23 cellular contexts compared by ENCODE assay signal in genomic region chr2:3260959-3261358, GRCh38.
"Had no signal": no experiment of that assay in that cellular context is flagged by ENCODE, and none has a peak within 500 bp of the region (broad histone marks: within the 10 kb centered on the region; RNA-seq: fewer than 3 reads in every experiment).

No MANE protein-coding gene starts in this region.

- H3K27me3 Mint-ChIP-seq: dendritic cell treated with granulocyte-macrophage colony-stimulating factor and Interleukin-4, amounts not matched to agents 40 ng/mL and 50 ng/mL, for 4 days; naive thymus-derived CD8-positive, alpha-beta T cell; stimulated activated naive CD8-positive, alpha-beta T cell treated with anti-CD3 and anti-CD28 coated beads, Interleukin-15, amount 100 ng/mL, for 72 hours had no signal

- DNase-seq: colonic mucosa; effector CD8-positive, alpha-beta T cell; endodermal cell; hypothalamus; immature natural killer cell; kidney; left lung; mesendoderm; midbrain; naive thymus-derived CD8-positive, alpha-beta T cell; nephron progenitor cell; nucleus accumbens; ovary; psoas muscle; right cardiac atrium; sigmoid colon; stimulated activated CD4-positive, alpha-beta T cell treated with anti-CD3 and anti-CD28 coated beads, Interleukin-4, amount 100 ng/mL, for 4 hours; stimulated activated naive CD4-positive, alpha-beta T cell; stimulated activated naive CD8-positive, alpha-beta T cell treated with anti-CD3 and anti-CD28 coated beads, Interleukin-15, amount 100 ng/mL, for 72 hours; transverse colon; upper lobe of right lung; uterus had no signal

- H3K27ac Mint-ChIP-seq: dendritic cell treated with granulocyte-macrophage colony-stimulating factor and Interleukin-4, amounts not matched to agents 40 ng/mL and 50 ng/mL, for 4 days; endodermal cell; naive thymus-derived CD8-positive, alpha-beta T cell; nephron progenitor cell; stimulated activated naive CD8-positive, alpha-beta T cell treated with anti-CD3 and anti-CD28 coated beads, Interleukin-15, amount 100 ng/mL, for 72 hours had no signal

- H3K9me3 Mint-ChIP-seq: dendritic cell treated with granulocyte-macrophage colony-stimulating factor and Interleukin-4, amounts not matched to agents 40 ng/mL and 50 ng/mL, for 4 days; endodermal cell; immature natural killer cell; naive thymus-derived CD8-positive, alpha-beta T cell; nephron progenitor cell; stimulated activated naive CD8-positive, alpha-beta T cell treated with anti-CD3 and anti-CD28 coated beads, Interleukin-15, amount 100 ng/mL, for 72 hours had no signal

- ATAC-seq: left lung; naive thymus-derived CD8-positive, alpha-beta T cell; psoas muscle; right cardiac atrium; stimulated activated naive CD8-positive, alpha-beta T cell treated with anti-CD3 and anti-CD28 coated beads, Interleukin-15, amount 100 ng/mL, for 72 hours; upper lobe of right lung had no signal

- H3K4me3 Mint-ChIP-seq: dendritic cell treated with granulocyte-macrophage colony-stimulating factor and Interleukin-4, amounts not matched to agents 40 ng/mL and 50 ng/mL, for 4 days; endodermal cell; immature natural killer cell; naive thymus-derived CD8-positive, alpha-beta T cell; nephron progenitor cell; stimulated activated naive CD8-positive, alpha-beta T cell treated with anti-CD3 and anti-CD28 coated beads, Interleukin-15, amount 100 ng/mL, for 72 hours had no signal
